In the genomic region with DNA sequence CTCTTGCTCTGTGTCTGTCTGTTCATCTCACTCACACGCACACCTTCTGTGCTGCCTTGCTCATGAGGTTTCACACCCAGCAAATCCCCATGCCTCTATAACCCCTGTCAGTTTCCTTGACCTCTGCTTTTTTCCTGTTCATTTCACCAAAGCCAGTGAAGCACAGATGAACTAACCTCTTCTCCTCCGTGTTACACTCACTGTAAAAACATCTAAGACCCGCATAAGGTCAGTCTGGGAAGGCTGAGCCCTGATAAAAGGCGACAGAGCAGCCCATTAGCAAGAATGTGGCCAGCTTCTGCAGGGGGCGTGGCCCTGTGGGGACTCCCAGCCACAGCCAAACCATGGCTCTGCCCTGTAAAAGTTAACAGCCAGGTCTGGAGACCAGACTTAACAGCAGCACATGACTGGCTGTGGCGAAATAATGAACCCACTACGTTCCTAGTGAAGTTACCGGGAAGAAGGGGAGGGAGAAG, we compare ENCODE assay signal across 9 cellular contexts. TPM values are rescaled to one million over a fixed set of nuclear protein-coding genes. Genes with fewer than 3 reads are reported as not detected.
DNase-seq lines count a peak whose midpoint lies in the region; ATAC-seq and TF ChIP-seq lines count a peak whose summit lies in the region.
"Had no signal": no experiment of that assay in that cellular context is flagged by ENCODE, and none has a peak within 500 bp of the region (broad histone marks: within the 10 kb centered on the region; RNA-seq: fewer than 3 reads in every experiment).

No MANE protein-coding gene starts in this region.

- H3K9ac ChIP-seq in H9 (ENCODE audit: extremely low read depth, insufficient read length, low read length) (no peak overlapping the region), iPS-18a (ENCODE audit: low read length) (no peak overlapping the region), smooth muscle cell (ENCODE audit: low read depth) (peak overlapping the region; percentile 63)

- H3K79me2 ChIP-seq in H9 (ENCODE audit: insufficient read depth, low read length) (no peaks in the 10 kb centered on the region), smooth muscle cell (ENCODE audit: low read depth) (no peaks in the 10 kb centered on the region)

- H3K4me3 ChIP-seq in iPS-18a (ENCODE audit: low read length) = no peak overlapping the region
- H3K4me3 ChIP-seq in smooth muscle cell = no peak overlapping the region

- peaks cover 20% of the 10 kb centered on the region for H3F3A ChIP-seq in smooth muscle cell (ENCODE audit: low read depth)

- no peaks in the 10 kb centered on the region for H3K79me1 ChIP-seq in H9 (ENCODE audit: insufficient read depth, low read depth, low read length, poor library complexity, severe bottlenecking)

- DNase-seq in H9 (peak; percentile 70), amniotic epithelial cell (ENCODE audit: low read depth) (peak; percentile 72), smooth muscle cell (lab: John Stamatoyannopoulos, UW; ENCODE audit: unreplicated experiment) (peak; percentile 28), NCI-H2227 (lab: John Stamatoyannopoulos, UW; ENCODE audit: unreplicated experiment) (no peak), activated gamma-delta T cell (lab: John Stamatoyannopoulos, UW) (no peak), dedifferentiated amniotic fluid mesenchymal stem cell (ENCODE audit: extremely low spot score) (no peak)
- DNase-seq in activated T-cell treated with anti-CD3 and anti-CD28 coated beads, Interleukin-2, amount 50 U/mL, for 4 hours = no peak

- WGBS in H9 (ENCODE audit: extremely low coverage, insufficient read length, low lambda C conversion rate) = no CpG with 5 or more reads among the region's 8 CpGs
- 7% methylated on average over 8 of the region's 8 CpGs for WGBS in smooth muscle cell (ENCODE audit: low lambda C conversion rate)

- H2AFZ ChIP-seq in H9 (ENCODE audit: low read length) = no peak overlapping the region
- H2AFZ ChIP-seq in smooth muscle cell (ENCODE audit: low read depth) = no peak overlapping the region

- no peak for ATAC-seq in activated T-cell treated with anti-CD3 and anti-CD28 coated beads, Interleukin-2, amount 50 U/mL, for 4 hours

- no peak overlapping the region for H3K14ac ChIP-seq in H9 (ENCODE audit: insufficient read depth, low read length)

- H2BK15ac ChIP-seq in H9 (ENCODE audit: low read depth, low read length) = no peak overlapping the region

- H3K27me3 ChIP-seq in H9 (ENCODE audit: insufficient read depth, low read length) (no peaks in the 10 kb centered on the region), iPS-18a (ENCODE audit: control insufficient read depth, insufficient read depth, low read length) (no peaks in the 10 kb centered on the region), smooth muscle cell (ENCODE audit: low read depth) (no peaks in the 10 kb centered on the region)

- H3K27me3 Mint-ChIP-seq in H9 (ENCODE audit: low read depth) = no peaks in the 10 kb centered on the region
- no peaks in the 10 kb centered on the region for H3K27me3 Mint-ChIP-seq in activated T-cell treated with anti-CD3 and anti-CD28 coated beads, Interleukin-2, amount 50 U/mL, for 4 hours (ENCODE audit: low read depth)

- no peak overlapping the region for H2BK120ac ChIP-seq in H9 (ENCODE audit: low read depth, low read length, poor library complexity, severe bottlenecking)

- H3K4ac ChIP-seq in H9 (ENCODE audit: low read depth, low read length) = no peak overlapping the region

- no peak overlapping the region for H4K91ac ChIP-seq in H9 (ENCODE audit: insufficient read length, low read depth, low read length)

- no peak overlapping the region for H2AK5ac ChIP-seq in H9 (ENCODE audit: insufficient read length, low read length)

- no peak overlapping the region for H3K56ac ChIP-seq in H9 (ENCODE audit: insufficient read length, low read depth, low read length)

- no peak overlapping the region for H3K18ac ChIP-seq in H9 (ENCODE audit: insufficient read length, low read depth, low read length)

- H3K23me2 ChIP-seq in H9 (ENCODE audit: insufficient read length, low read depth, low read length, poor library complexity, severe bottlenecking) = no peaks in the 10 kb centered on the region

- H3K4me1 ChIP-seq in H9 (ENCODE audit: insufficient read depth, low read length) (peaks cover 10% of the 10 kb centered on the region; the same call in 1 of the 2 replicates), iPS-18a (ENCODE audit: control insufficient read depth, low read depth, low read length) (peaks cover 25% of the 10 kb centered on the region), smooth muscle cell (ENCODE audit: low read depth) (peaks cover 29% of the 10 kb centered on the region)

- H3K9me3 Mint-ChIP-seq in H9 = no peaks in the 10 kb centered on the region
- no peaks in the 10 kb centered on the region for H3K9me3 Mint-ChIP-seq in activated T-cell treated with anti-CD3 and anti-CD28 coated beads, Interleukin-2, amount 50 U/mL, for 4 hours

- H3T11ph ChIP-seq in H9 (ENCODE audit: low read length) = no peak overlapping the region

- H2BK5ac ChIP-seq in H9 (ENCODE audit: insufficient read length, low read length) = no peak overlapping the region

- H3K4me2 ChIP-seq in H9 (ENCODE audit: insufficient read depth, insufficient read length, low read length) (no peak overlapping the region), smooth muscle cell (peak overlapping the region; percentile 77)

- peaks cover 42 to 43% of the 10 kb centered on the region in 2 experiments for H3K4me1 Mint-ChIP-seq in H9
- H3K4me1 Mint-ChIP-seq in activated T-cell treated with anti-CD3 and anti-CD28 coated beads, Interleukin-2, amount 50 U/mL, for 4 hours (ENCODE audit: low read depth) = peaks cover 35% of the 10 kb centered on the region

- no peak overlapping the region for H4K5ac ChIP-seq in H9 (ENCODE audit: insufficient read length, low read depth, low read length)

- peak overlapping the region; percentile 49 to 86 (median 57) for H3K27ac Mint-ChIP-seq in H9

- H4K20me1 ChIP-seq in H9 (ENCODE audit: control insufficient read depth, insufficient read depth, insufficient read length) (peaks cover 2% of the 10 kb centered on the region), smooth muscle cell (ENCODE audit: low read depth) (peaks cover 36% of the 10 kb centered on the region)

- no peak overlapping the region for H4K8ac ChIP-seq in H9 (replicated peaks; ENCODE audit: insufficient read length, low read depth, low read length)

- H3K27ac ChIP-seq in H9 (ENCODE audit: insufficient read length, low read depth, low read length) (no peak overlapping the region), iPS-18a (ENCODE audit: low read length) (peak overlapping the region; percentile 6), smooth muscle cell (ENCODE audit: low read depth) (peak overlapping the region; percentile 93)

- no peak overlapping the region for H2BK20ac ChIP-seq in H9 (ENCODE audit: low read depth, low read length, poor library complexity, severe bottlenecking)

- H2BK12ac ChIP-seq in H9 (ENCODE audit: insufficient read length, low read depth, low read length) = no peak overlapping the region

- H3K36me3 Mint-ChIP-seq in H9 (ENCODE audit: insufficient read depth in 1 of 3, low read depth in 3 of 3) = peaks cover 0 to 3% (median 0%) of the 10 kb centered on the region in 3 experiments; a peak in 1 of 7 replicates
- peaks cover 2% of the 10 kb centered on the region for H3K36me3 Mint-ChIP-seq in activated T-cell treated with anti-CD3 and anti-CD28 coated beads, Interleukin-2, amount 50 U/mL, for 4 hours (ENCODE audit: insufficient read depth)

- H3K9me3 ChIP-seq in H9 (ENCODE audit: control insufficient read depth, low read depth, low read length) = no peaks in the 10 kb centered on the region
- no peaks in the 10 kb centered on the region for H3K9me3 ChIP-seq in iPS-18a (ENCODE audit: control insufficient read depth, low read depth, low read length)
- no peaks in the 10 kb centered on the region for H3K9me3 ChIP-seq in smooth muscle cell (replicated peaks; ENCODE audit: low read depth)

- H3K36me3 ChIP-seq in iPS-18a (ENCODE audit: control insufficient read depth, low read depth, low read length) (no peaks in the 10 kb centered on the region), smooth muscle cell (ENCODE audit: low read depth) (no peaks in the 10 kb centered on the region)

- peak overlapping the region in 1 of 2 experiments; percentile 9; a peak in 2 of 5 replicates for H3K4me3 Mint-ChIP-seq in H9
- no peak overlapping the region for H3K4me3 Mint-ChIP-seq in activated T-cell treated with anti-CD3 and anti-CD28 coated beads, Interleukin-2, amount 50 U/mL, for 4 hours

- TF ChIP-seq CTCF in H9 (conservative IDR thresholded peaks at IDR 0.05) (no peak), smooth muscle cell (IDR thresholded peaks at IDR 0.05; ENCODE audit: borderline replicate concordance, insufficient read depth, poor library complexity, severe bottlenecking) (no peak)

- no peak overlapping the region for H3K23ac ChIP-seq in H9 (ENCODE audit: insufficient read length, low read depth, low read length)

RNA-seq across cellular contexts. Expression of a gene that starts 42.8 kb away (rescaled TPM):
- 17.8 and 20.0 TPM in 2 replicates for total RNA-seq in H9 (2021)
- total RNA-seq in smooth muscle cell = 0.49 and 0.76 TPM in 2 replicates
- 3.7 and 4.7 TPM in 2 replicates for polyA plus RNA-seq in smooth muscle cell
- total RNA-seq in activated T-cell treated with anti-CD3 and anti-CD28 coated beads, Interleukin-2, amount 50 U/mL, for 4 hours = under 1 TPM in 1 of 3 donors, not detected in 2; 0.14 TPM
- total RNA-seq: lung microvascular endothelial cell had no signal

Comparison
In these comparisons a context has a peak if more than half of its experiments do, and no peak if none do; other contexts are left out.
1. DNase-seq: peak in H9 (single experiment), amniotic epithelial cell (single experiment) and smooth muscle cell (single experiment); none in NCI-H2227 (single experiment), activated gamma-delta T cell (single experiment), activated T-cell treated with anti-CD3 and anti-CD28 coated beads, Interleukin-2, amount 50 U/mL, for 4 hours (single experiment) and dedifferentiated amniotic fluid mesenchymal stem cell (single experiment).
2. RNA of a gene that starts 42.8 kb away (total RNA-seq): 17.8 to 20.0 TPM in H9; 0.49 to 0.76 TPM in smooth muscle cell and 0.14 TPM in activated T-cell treated with anti-CD3 and anti-CD28 coated beads, Interleukin-2, amount 50 U/mL, for 4 hours; every median in the first group is over 10 times any median in the second.